ENCODE assay signal across 9 cellular contexts in the genomic region with DNA sequence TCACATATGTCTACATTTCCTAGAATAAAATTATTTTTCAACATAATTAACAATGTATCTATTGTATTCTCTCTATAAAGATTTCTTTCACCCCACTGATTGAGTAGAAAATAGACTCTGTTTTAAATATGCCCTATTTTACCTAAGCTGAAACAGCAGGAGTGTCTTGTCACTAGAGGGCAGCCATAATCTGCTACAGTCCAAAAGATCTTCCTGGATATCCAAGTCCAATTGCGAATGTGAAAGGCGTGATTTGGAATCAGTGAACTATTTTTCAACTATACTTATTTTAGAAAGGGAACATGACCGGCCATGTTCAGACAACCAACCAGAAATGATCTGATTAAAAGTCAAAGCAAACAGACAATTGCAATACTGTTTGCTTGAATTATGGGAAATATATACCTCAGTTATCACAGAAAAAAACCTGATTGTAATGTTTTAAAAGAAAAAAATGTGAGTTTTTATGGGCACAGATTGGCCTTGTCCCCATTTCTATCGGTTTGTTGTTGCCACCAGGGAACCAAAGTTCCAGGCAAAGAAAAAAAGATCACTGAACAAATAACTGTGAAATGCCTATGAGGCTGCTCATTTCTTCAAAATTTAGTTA.
DNase-seq lines count a peak whose midpoint lies in the region; ATAC-seq and TF ChIP-seq lines count a peak whose summit lies in the region.
"Had no signal": no experiment of that assay in that cellular context is flagged by ENCODE, and none has a peak within 500 bp of the region (broad histone marks: within the 10 kb centered on the region; RNA-seq: fewer than 3 reads in every experiment).

No MANE protein-coding gene starts in this region.

- no peaks in the 10 kb centered on the region for H3K27me3 ChIP-seq in H9 (ENCODE audit: insufficient read depth, low read length)
- no peaks in the 10 kb centered on the region for H3K27me3 ChIP-seq in OCI-LY1 (ENCODE audit: insufficient read depth, low read length)
- no peaks in the 10 kb centered on the region for H3K27me3 ChIP-seq in fibroblast of lung (ENCODE audit: control insufficient read depth, insufficient read depth, low read length)

- no peak overlapping the region for H2BK5ac ChIP-seq in H9 (ENCODE audit: insufficient read length, low read length)

- ATAC-seq in HG02588 (IDR thresholded peaks at IDR 0.05; ENCODE audit: unreplicated experiment) = no peak

- peak; percentile 20 for DNase-seq in A172 (ENCODE audit: low spot score)
- no peak for DNase-seq in H9
- DNase-seq in fibroblast of lung (ENCODE audit: low read depth in 2 of 2) = peak; percentile 59 to 92
- peak; percentile 11 for DNase-seq in putamen (ENCODE audit: low spot score)
- DNase-seq in NK-92 treated with Interleukin-12 subunit alpha and Interleukin-12 subunit beta, amount 100 ng/mL, for 24 hours (lab: John Stamatoyannopoulos, UW) = no peak
- DNase-seq in T-helper 2 cell = no peak

- H3K9me3 ChIP-seq in H9 (ENCODE audit: control insufficient read depth, low read depth, low read length) (no peaks in the 10 kb centered on the region), OCI-LY1 (ENCODE audit: low read length) (no peaks in the 10 kb centered on the region), fibroblast of lung (ENCODE audit: control insufficient read depth, insufficient read depth, low read depth, low read length) (no peaks in the 10 kb centered on the region)

- H2AFZ ChIP-seq in H9 (ENCODE audit: low read length) (no peak overlapping the region), OCI-LY1 (ENCODE audit: low read length) (no peak overlapping the region), fibroblast of lung (ENCODE audit: low read length) (no peak overlapping the region)

- H3K27ac ChIP-seq in H9 (ENCODE audit: insufficient read length, low read depth, low read length) (no peak overlapping the region), OCI-LY1 (ENCODE audit: low read depth, low read length, poor library complexity, severe bottlenecking) (no peak overlapping the region), fibroblast of lung (ENCODE audit: insufficient read depth, low read length) (no peak overlapping the region)

- no peak overlapping the region for H2BK120ac ChIP-seq in H9 (ENCODE audit: low read depth, low read length, poor library complexity, severe bottlenecking)

- no CpG with 5 or more reads among the region's 4 CpGs for WGBS in H9 (ENCODE audit: extremely low coverage, insufficient read length, low lambda C conversion rate)

- H3K79me2 ChIP-seq in H9 (ENCODE audit: insufficient read depth, low read length) (no peaks in the 10 kb centered on the region), OCI-LY1 (ENCODE audit: insufficient read depth, low read length) (no peaks in the 10 kb centered on the region), fibroblast of lung (ENCODE audit: control insufficient read depth, insufficient read depth, low read length) (no peaks in the 10 kb centered on the region)

- no peak overlapping the region for H3K4me3 ChIP-seq in OCI-LY1 (ENCODE audit: low read depth, low read length, poor library complexity, severe bottlenecking)
- no peak overlapping the region for H3K4me3 ChIP-seq in fibroblast of lung (replicated peaks in 1 of 4; ENCODE audit: control extremely low read depth in 1 of 4, insufficient read depth in 1 of 4, low read depth in 3 of 4, low read length in 4 of 4)

- H3K36me3 ChIP-seq in OCI-LY1 (ENCODE audit: insufficient read depth, low read length) (no peaks in the 10 kb centered on the region), fibroblast of lung (ENCODE audit: control insufficient read depth, insufficient read depth, low read length) (no peaks in the 10 kb centered on the region)

- H3K56ac ChIP-seq in H9 (ENCODE audit: insufficient read length, low read depth, low read length) = no peak overlapping the region

- H3K9me3 Mint-ChIP-seq in H9 = no peaks in the 10 kb centered on the region; a peak in 1 of 5 replicates

- H3K4me2 ChIP-seq in H9 (ENCODE audit: insufficient read depth, insufficient read length, low read length) (no peak overlapping the region), OCI-LY1 (ENCODE audit: low read length) (no peak overlapping the region), fibroblast of lung (ENCODE audit: extremely low read depth, insufficient read depth, low read length) (peak overlapping the region; percentile 32)

- no peaks in the 10 kb centered on the region for H3K79me1 ChIP-seq in H9 (ENCODE audit: insufficient read depth, low read depth, low read length, poor library complexity, severe bottlenecking)

- no peak overlapping the region for H4K8ac ChIP-seq in H9 (replicated peaks; ENCODE audit: insufficient read length, low read depth, low read length)

- no peak overlapping the region for H2BK20ac ChIP-seq in H9 (ENCODE audit: low read depth, low read length, poor library complexity, severe bottlenecking)

- H3K27ac Mint-ChIP-seq in H9 = no peak overlapping the region; a peak in 1 of 7 replicates
- H3K27ac Mint-ChIP-seq: activated naive CD4-positive, alpha-beta T cell treated with anti-CD3 and anti-CD28 coated beads, Interleukin-2, amount 50 U/mL, for 24 hours had no signal

- H3K4me3 Mint-ChIP-seq in H9 = no peak overlapping the region
- H3K4me3 Mint-ChIP-seq: activated naive CD4-positive, alpha-beta T cell treated with anti-CD3 and anti-CD28 coated beads, Interleukin-2, amount 50 U/mL, for 24 hours had no signal

- H4K20me1 ChIP-seq in H9 (ENCODE audit: control insufficient read depth, insufficient read depth, insufficient read length) (no peaks in the 10 kb centered on the region), OCI-LY1 (ENCODE audit: insufficient read depth, low read length) (no peaks in the 10 kb centered on the region), fibroblast of lung (ENCODE audit: control insufficient read depth, extremely low read depth, insufficient read depth, low read length) (no peaks in the 10 kb centered on the region)

- no peak overlapping the region for H3K23ac ChIP-seq in H9 (ENCODE audit: insufficient read length, low read depth, low read length)

- no peak overlapping the region for H4K91ac ChIP-seq in H9 (ENCODE audit: insufficient read length, low read depth, low read length)

- peak; percentile 61 for TF ChIP-seq CTCF in H9 (conservative IDR thresholded peaks at IDR 0.05)
- TF ChIP-seq CTCF in OCI-LY1 (IDR thresholded peaks at IDR 0.05; ENCODE audit: low read length) = peak; percentile 46
- TF ChIP-seq CTCF in fibroblast of lung (conservative IDR thresholded peaks at IDR 0.05 in 1 of 2, IDR thresholded peaks at IDR 0.05 in 1 of 2; ENCODE audit: low read depth in 1 of 2, low read length in 2 of 2) = peak; percentile 49 to 81

- H3K9me2 ChIP-seq in OCI-LY1 (ENCODE audit: low read depth, low read length) = no peaks in the 10 kb centered on the region

- peaks cover 0 to 6% of the 10 kb centered on the region in 2 experiments; a peak in 2 of 4 replicates for H3K4me1 Mint-ChIP-seq in H9
- H3K4me1 Mint-ChIP-seq: activated naive CD4-positive, alpha-beta T cell treated with anti-CD3 and anti-CD28 coated beads, Interleukin-2, amount 50 U/mL, for 24 hours had no signal

- H2AK5ac ChIP-seq in H9 (ENCODE audit: insufficient read length, low read length) = no peak overlapping the region

- H3K18ac ChIP-seq in H9 (ENCODE audit: insufficient read length, low read depth, low read length) = no peak overlapping the region

- H4K5ac ChIP-seq in H9 (ENCODE audit: insufficient read length, low read depth, low read length) = no peak overlapping the region

- no peaks in the 10 kb centered on the region for H3K23me2 ChIP-seq in H9 (ENCODE audit: insufficient read length, low read depth, low read length, poor library complexity, severe bottlenecking)

- H3K27me3 Mint-ChIP-seq in H9 (ENCODE audit: low read depth) = no peaks in the 10 kb centered on the region
- H3K27me3 Mint-ChIP-seq: activated naive CD4-positive, alpha-beta T cell treated with anti-CD3 and anti-CD28 coated beads, Interleukin-2, amount 50 U/mL, for 24 hours had no signal

- no peak overlapping the region for H2BK15ac ChIP-seq in H9 (ENCODE audit: low read depth, low read length)

- no peaks in the 10 kb centered on the region for H3K36me3 Mint-ChIP-seq in H9 (ENCODE audit: insufficient read depth in 1 of 3, low read depth in 3 of 3)
- H3K36me3 Mint-ChIP-seq: activated naive CD4-positive, alpha-beta T cell treated with anti-CD3 and anti-CD28 coated beads, Interleukin-2, amount 50 U/mL, for 24 hours had no signal

- H3F3A ChIP-seq in OCI-LY1 (ENCODE audit: insufficient read depth, low read length) = no peaks in the 10 kb centered on the region

- H2BK12ac ChIP-seq in H9 (ENCODE audit: insufficient read length, low read depth, low read length) = no peak overlapping the region

- H3K14ac ChIP-seq in H9 (ENCODE audit: insufficient read depth, low read length) = no peak overlapping the region

- no peaks in the 10 kb centered on the region for H3K4me1 ChIP-seq in H9 (ENCODE audit: insufficient read depth, low read length)
- H3K4me1 ChIP-seq in OCI-LY1 (ENCODE audit: insufficient read depth, low read length, severe bottlenecking) = no peaks in the 10 kb centered on the region
- no peaks in the 10 kb centered on the region for H3K4me1 ChIP-seq in fibroblast of lung (ENCODE audit: control insufficient read depth, extremely low read depth, insufficient read depth, low read length)

- H3K9ac ChIP-seq in H9 (ENCODE audit: extremely low read depth, insufficient read length, low read length) (no peak overlapping the region), OCI-LY1 (ENCODE audit: low read length) (no peak overlapping the region), fibroblast of lung (ENCODE audit: insufficient read depth, low read length) (no peak overlapping the region)

- H3K4ac ChIP-seq in H9 (ENCODE audit: low read depth, low read length) = no peak overlapping the region

- no peak overlapping the region for H3T11ph ChIP-seq in H9 (ENCODE audit: low read length)

Comparison
In these comparisons a context has a peak if more than half of its experiments do, and no peak if none do; other contexts are left out.
1. DNase-seq: peak in A172 (single experiment), fibroblast of lung (2 of 2) and putamen (single experiment); none in H9 (single experiment), NK-92 treated with Interleukin-12 subunit alpha and Interleukin-12 subunit beta, amount 100 ng/mL, for 24 hours (single experiment) and T-helper 2 cell (0 of 5).
2. Peak in every context shown above with its lines, with median percentiles within 50 percentile points of each other: CTCF ChIP-seq.